In genomic region chr10:125030567-125031197, GRCh38 we compare ENCODE assay signal across 11 cellular contexts.
"Had no signal": no experiment of that assay in that cellular context is flagged by ENCODE, and none has a peak within 500 bp of the region (broad histone marks: within the 10 kb centered on the region; RNA-seq: fewer than 3 reads in every experiment).

No MANE protein-coding gene starts in this region.

- H2AFZ ChIP-seq: parathyroid adenoma had no signal

- H3K9ac ChIP-seq: parathyroid adenoma had no signal

- H3K9me3 ChIP-seq: colonic mucosa, gastrocnemius medialis had no signal

- H3K27ac ChIP-seq: colonic mucosa, parathyroid adenoma, skin epidermis had no signal

- H3K4me3 ChIP-seq: colonic mucosa, gastrocnemius medialis, skin epidermis had no signal

- H3K27me3 ChIP-seq: colonic mucosa, gastrocnemius medialis had no signal

- H3K36me3 ChIP-seq: gastrocnemius medialis had no signal

- H3K4me1 ChIP-seq: parathyroid adenoma had no signal

- DNase-seq: activated CD4-positive, alpha-beta T cell treated with anti-CD3 and anti-CD28 coated beads for 4 hours; activated CD8-positive, alpha-beta memory T cell treated with anti-CD3 and anti-CD28 coated beads, Interleukin-2, amount 50 U/mL, for 4 hours; activated CD8-positive, alpha-beta T cell treated with anti-CD3 and anti-CD28 coated beads for 36 hours; activated naive CD8-positive, alpha-beta T cell treated with anti-CD3 and anti-CD28 coated beads, Interleukin-2, amount 10 ng/mL, durations not matched to agents 7 days and 5 days; activated T-cell treated with anti-CD3 and anti-CD28 coated beads, Interleukin-2, amount 50 U/mL, for 72 hours; colonic mucosa; effector CD8-positive, alpha-beta T cell; mesendoderm had no signal
